Comparison of ENCODE assay signal across 2 cellular contexts in genomic region chr11:75554258-75555022, GRCh38.
TF ChIP-seq lines count a peak whose summit lies in the region.

No MANE protein-coding gene starts in this region.

TF ChIP-seq in HEK293, 187 proteins besides CTCF, POLR2A, EP300 and RAD21 (continued from another document and continues in another):
- TF ChIP-seq ZNF362 (tag by site-specific recombination; IDR thresholded peaks at IDR 0.05) (no peak), KLF10 (tag by site-specific recombination; IDR thresholded peaks at IDR 0.05) (no peak), ZNF701 (tag by site-specific recombination; IDR thresholded peaks at IDR 0.05) (no peak), KLF8 (tag by site-specific recombination; IDR thresholded peaks at IDR 0.05) (no peak), ZFHX2 (tag by site-specific recombination; conservative IDR thresholded peaks at IDR 0.05) (0 out of 2 replicates have a peak, but pooled peaks have one; percentile 9), PRDM2 (tag by site-specific recombination; IDR thresholded peaks at IDR 0.05; ENCODE audit: borderline replicate concordance) (no peak), ZNF202 (tag by site-specific recombination; IDR thresholded peaks at IDR 0.05; ENCODE audit: borderline replicate concordance) (no peak), HOXD13 (CRISPR knock-in tag; IDR thresholded peaks at IDR 0.05; ENCODE audit: borderline replicate concordance) (peak; percentile 87; the same call in 1 of the 2 replicates), MYNN (tag by site-specific recombination; IDR thresholded peaks at IDR 0.05; ENCODE audit: borderline replicate concordance) (no peak), ZNF692 (tag by site-specific recombination; IDR thresholded peaks at IDR 0.05) (0 out of 2 replicates have a peak, but pooled peaks have one; percentile 72), ZNF175 (tag by site-specific recombination; IDR thresholded peaks at IDR 0.05) (no peak), ZNF146 (tag by site-specific recombination; IDR thresholded peaks at IDR 0.05) (no peak), PRDM10 (tag by site-specific recombination; IDR thresholded peaks at IDR 0.05) (peak; percentile 83), ZNF707 (tag by site-specific recombination; IDR thresholded peaks at IDR 0.05) (no peak)

TF ChIP-seq in WTC11, 78 proteins besides CTCF, POLR2A, EP300 and RAD21 (continued from another document and continues in another):
- TF ChIP-seq AFF4 (CRISPR knock-in tag; IDR thresholded peaks at IDR 0.05; ENCODE audit: borderline replicate concordance) (no peak; the same call in 1 of the 2 replicates), HMGA2 (CRISPR knock-in tag; IDR thresholded peaks at IDR 0.05) (no peak), USF1 (CRISPR knock-in tag; IDR thresholded peaks at IDR 0.05) (no peak), ZNF263 (CRISPR knock-in tag; IDR thresholded peaks at IDR 0.05; ENCODE audit: low read depth) (0 out of 2 replicates have a peak, but pooled peaks have one; percentile 0), STAT6 (CRISPR knock-in tag; conservative IDR thresholded peaks at IDR 0.05; ENCODE audit: low read depth) (no peak), ZNF416 (CRISPR knock-in tag; IDR thresholded peaks at IDR 0.05) (no peak), NFYB (CRISPR knock-in tag; conservative IDR thresholded peaks at IDR 0.05; ENCODE audit: low read depth) (peak; percentile 74), SMAD3 (CRISPR knock-in tag; IDR thresholded peaks at IDR 0.05; ENCODE audit: borderline replicate concordance) (no peak), NR2C2 (CRISPR knock-in tag; IDR thresholded peaks at IDR 0.05) (no peak), SMAD4 (CRISPR knock-in tag; IDR thresholded peaks at IDR 0.05) (no peak), NR1H2 (CRISPR knock-in tag; IDR thresholded peaks at IDR 0.05) (no peak), MAX (CRISPR knock-in tag; IDR thresholded peaks at IDR 0.05) (peak; percentile 60; the same call in 1 of the 2 replicates), IRF1 (CRISPR knock-in tag; IDR thresholded peaks at IDR 0.05) (no peak), PRRX2 (CRISPR knock-in tag; IDR thresholded peaks at IDR 0.05) (no peak), MXD4 (CRISPR knock-in tag; IDR thresholded peaks at IDR 0.05; ENCODE audit: borderline replicate concordance) (no peak), E2F1 (CRISPR knock-in tag; IDR thresholded peaks at IDR 0.05) (no peak), NFE2L1 (CRISPR knock-in tag; IDR thresholded peaks at IDR 0.05) (no peak), ZNF532 (CRISPR knock-in tag; IDR thresholded peaks at IDR 0.05; ENCODE audit: borderline replicate concordance) (peak; percentile 89; the same call in 1 of the 2 replicates), FOXP4 (CRISPR knock-in tag; IDR thresholded peaks at IDR 0.05) (no peak), TEAD1 (CRISPR knock-in tag; IDR thresholded peaks at IDR 0.05) (peak; percentile 67; the same call in 1 of the 2 replicates), ZNF281 (CRISPR knock-in tag; IDR thresholded peaks at IDR 0.05) (peak; percentile 49; the same call in 1 of the 2 replicates), ZNF138 (CRISPR knock-in tag; conservative IDR thresholded peaks at IDR 0.05) (no peak), RELA (CRISPR knock-in tag; IDR thresholded peaks at IDR 0.05; ENCODE audit: borderline replicate concordance) (no peak), ZNF512 (CRISPR knock-in tag; IDR thresholded peaks at IDR 0.05; ENCODE audit: borderline replicate concordance) (no peak)
